ENCODE assay signal across 24 cellular contexts in genomic region chr13:91470084-91470621, GRCh38.
"Had no signal": no experiment of that assay in that cellular context is flagged by ENCODE, and none has a peak within 500 bp of the region (broad histone marks: within the 10 kb centered on the region; RNA-seq: fewer than 3 reads in every experiment).

No MANE protein-coding gene starts in this region.

- H3K9me3 ChIP-seq: colonic mucosa, esophagus muscularis mucosa, esophagus squamous epithelium, gastrocnemius medialis, gastroesophageal sphincter, heart left ventricle, heart right ventricle had no signal

- H3K27ac ChIP-seq: colonic mucosa, coronary artery, dorsolateral prefrontal cortex, epithelial cell of prostate, esophagus muscularis mucosa, esophagus squamous epithelium, foreskin keratinocyte, gastrocnemius medialis, gastroesophageal sphincter, heart left ventricle, heart right ventricle had no signal

- H3K27me3 ChIP-seq: colonic mucosa, dorsolateral prefrontal cortex, esophagus muscularis mucosa, esophagus squamous epithelium, foreskin keratinocyte, gastrocnemius medialis, heart left ventricle, heart right ventricle had no signal

- ATAC-seq: effector memory CD8-positive, alpha-beta T cell; esophagus mucosa; foreskin keratinocyte; gastrocnemius medialis; gastroesophageal sphincter; heart left ventricle; heart right ventricle had no signal

- H3K4me3 ChIP-seq: colonic mucosa, coronary artery, dorsolateral prefrontal cortex, esophagus muscularis mucosa, esophagus squamous epithelium, gastrocnemius medialis, gastroesophageal sphincter, heart left ventricle, heart right ventricle had no signal

- H3K36me3 ChIP-seq: colonic mucosa, esophagus muscularis mucosa, esophagus squamous epithelium, gastrocnemius medialis, gastroesophageal sphincter, heart left ventricle, heart right ventricle had no signal

- DNase-seq: colonic mucosa; cortex of kidney; dermis blood vessel endothelial cell; dorsolateral prefrontal cortex; effector CD4-positive, alpha-beta T cell; effector CD8-positive, alpha-beta T cell; effector memory CD4-positive, alpha-beta T cell; effector memory CD8-positive, alpha-beta T cell; endodermal cell; erythroblast; esophagus squamous epithelium; foreskin fibroblast; foreskin keratinocyte; foreskin melanocyte; gastrocnemius medialis; glutamatergic neuron; head of caudate nucleus; heart left ventricle; heart right ventricle had no signal
